Comparison of ENCODE assay signal across 20 cellular contexts in the genomic region with DNA sequence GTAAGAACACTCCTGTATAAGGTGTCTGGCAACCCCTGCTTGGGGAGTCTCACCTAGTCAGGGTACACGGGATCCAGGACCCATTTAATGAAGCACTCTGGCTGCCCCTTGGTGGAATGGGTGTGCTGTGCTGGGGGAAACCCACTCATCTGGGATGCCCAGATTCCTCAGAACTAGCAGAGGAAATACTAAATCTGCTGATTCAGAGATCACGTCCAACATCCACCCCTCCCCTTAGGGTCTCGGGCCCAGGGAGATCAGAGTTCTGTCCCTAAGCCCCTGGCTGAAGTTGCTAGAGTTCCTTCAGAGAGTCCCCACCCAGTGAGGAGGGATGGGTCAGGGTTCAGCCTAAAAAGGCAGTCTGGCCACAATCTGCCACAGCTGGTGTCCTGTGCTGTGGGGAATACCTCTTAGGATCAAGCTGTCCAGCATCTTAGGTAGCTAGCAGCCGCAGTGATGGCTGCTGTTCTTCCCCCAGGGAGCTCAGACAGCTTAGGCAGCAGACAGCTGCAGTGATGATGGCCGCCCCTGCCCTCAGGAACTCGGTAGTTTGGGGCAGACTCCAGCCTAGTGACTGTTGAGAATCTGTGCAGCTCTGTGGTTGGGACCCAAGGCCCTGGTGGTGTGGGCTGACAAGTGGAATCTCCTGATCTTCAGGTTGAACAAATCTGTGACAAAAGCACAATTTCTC.
DNase-seq lines count a peak whose midpoint lies in the region; ATAC-seq, FAIRE-seq and TF ChIP-seq lines count a peak whose summit lies in the region.
"Had no signal": no experiment of that assay in that cellular context is flagged by ENCODE, and none has a peak within 500 bp of the region (broad histone marks: within the 10 kb centered on the region; RNA-seq: fewer than 3 reads in every experiment).

No MANE protein-coding gene starts in this region.

- H3K27me3 ChIP-seq in BLaER1, result no peaks in the 10 kb centered on the region
- no peaks in the 10 kb centered on the region for H3K27me3 ChIP-seq in SJCRH30
- H3K27me3 ChIP-seq in neural progenitor cell, result no peaks in the 10 kb centered on the region
- no peaks in the 10 kb centered on the region for H3K27me3 ChIP-seq in CD4-positive, alpha-beta T cell (ENCODE audit: control insufficient read depth, insufficient read depth, low read length)

- ATAC-seq in A549 (no peak), HG03175 (IDR thresholded peaks at IDR 0.05; ENCODE audit: unreplicated experiment) (no peak), GM18873 (IDR thresholded peaks at IDR 0.05; ENCODE audit: low FRiP score, unreplicated experiment) (no peak)
- ATAC-seq in CD4-positive, alpha-beta T cell (ENCODE audit: poor library complexity), result no peak
- ATAC-seq: CD8-positive, alpha-beta T cell; GM23338; HCT116 had no signal

- no peak for TF ChIP-seq CTCF in A549 (IDR thresholded peaks at IDR 0.05)
- no peak for TF ChIP-seq CTCF in neural progenitor cell (IDR thresholded peaks at IDR 0.05)
- no peak for TF ChIP-seq CTCF in CD4-positive, alpha-beta T cell (IDR thresholded peaks at IDR 0.05)
- no peak for TF ChIP-seq CTCF in OCI-LY7 (conservative IDR thresholded peaks at IDR 0.05; ENCODE audit: low read length)

- no peak for TF ChIP-seq POLR2A in A549 (IDR thresholded peaks at IDR 0.05; ENCODE audit: low read length)

- no peaks in the 10 kb centered on the region for H3K4me1 Mint-ChIP-seq in neural progenitor cell
- H3K4me1 Mint-ChIP-seq in CD4-positive, alpha-beta T cell (ENCODE audit: low read depth), result no peaks in the 10 kb centered on the region
- H3K4me1 Mint-ChIP-seq: GM23338 had no signal

- H3K9me2 ChIP-seq in OCI-LY7 (ENCODE audit: insufficient read depth, low read length), result no peaks in the 10 kb centered on the region

- CTCF ChIA-PET in A549 (lab: Yijun Ruan, JAX) (interaction anchor here (0.8 kb wide), 1 partner anchor 23 kb away, joined by 3 read pairs; no protein-coding TSS in a partner anchor), OCI-LY7 (lab: Charles Lee; ENCODE audit: unreplicated experiment) (no interaction called here)
- CTCF ChIA-PET in CD4-positive, alpha-beta T cell (lab: Charles Lee), result no interaction called here

- WGBS in A549 (ENCODE audit: missing lambda C conversion rate), result 12% methylated on average over 5 of the region's 6 CpGs

- POLR2A ChIA-PET in A549 (lab: Yijun Ruan, JAX) (no interaction called here), OCI-LY7 (lab: Charles Lee) (no interaction called here)
- POLR2A ChIA-PET in CD4-positive, alpha-beta T cell (lab: Charles Lee), result no interaction called here

- H3K36me3 Mint-ChIP-seq in neural progenitor cell, result no peaks in the 10 kb centered on the region
- peaks cover 10% of the 10 kb centered on the region for H3K36me3 Mint-ChIP-seq in CD4-positive, alpha-beta T cell (ENCODE audit: low read depth)

- no TSS peak for BruUV-seq in OCI-LY7 (replicated peaks; lab: Mats Ljungman, UMichigan)

- no peak for TF ChIP-seq EP300 in A549 (IDR thresholded peaks at IDR 0.05)

- H3K9ac ChIP-seq in BLaER1 (no peak overlapping the region), neural progenitor cell (no peak overlapping the region)

- no peaks in the 10 kb centered on the region for H4K20me1 ChIP-seq in BLaER1
- H4K20me1 ChIP-seq in neural progenitor cell (ENCODE audit: low read depth), result no peaks in the 10 kb centered on the region
- H4K20me1 ChIP-seq in OCI-LY7 (ENCODE audit: insufficient read depth, low read length), result no peaks in the 10 kb centered on the region

- H3K27me3 Mint-ChIP-seq in neural progenitor cell (ENCODE audit: insufficient read depth, low read depth), result no peaks in the 10 kb centered on the region
- peaks cover 8% of the 10 kb centered on the region for H3K27me3 Mint-ChIP-seq in CD4-positive, alpha-beta T cell
- H3K27me3 Mint-ChIP-seq: B cell had no signal

- no peak for FAIRE-seq in A549 (lab: Jason Lieb, UNC)
- FAIRE-seq: G401.6, GM12892, GM19239 had no signal

- intact Hi-C loops in CD4-positive, alpha-beta T cell (cut with DNase I, micrococcal nuclease), result no loop called here
- intact Hi-C loops in OCI-LY7 (cut with micrococcal nuclease; ENCODE audit: unreplicated experiment), result no loop called here

- no peak overlapping the region for H3K4me3 Mint-ChIP-seq in neural progenitor cell
- H3K4me3 Mint-ChIP-seq in CD4-positive, alpha-beta T cell, result no peak overlapping the region
- H3K4me3 Mint-ChIP-seq: B cell; CD8-positive, alpha-beta T cell; GM23338; H9 had no signal

- H2AFZ ChIP-seq in neural progenitor cell (replicated peaks), result peak overlapping the region; percentile 42
- no peak overlapping the region for H2AFZ ChIP-seq in OCI-LY7 (ENCODE audit: low read length)
- H2AFZ ChIP-seq: GM23338 had no signal

- no peak for TF ChIP-seq RAD21 in A549 (conservative IDR thresholded peaks at IDR 0.05 in 1 of 2, IDR thresholded peaks at IDR 0.05 in 1 of 2)

- H3K27ac Mint-ChIP-seq in neural progenitor cell, result no peak overlapping the region
- H3K27ac Mint-ChIP-seq in CD4-positive, alpha-beta T cell, result no peak overlapping the region
- H3K27ac Mint-ChIP-seq: B cell; CD8-positive, alpha-beta T cell; GM23338; H9 had no signal

- H3K9me3 ChIP-seq in A549 (peaks cover 6% of the 10 kb centered on the region; the same call in 1 of the 3 replicates), BLaER1 (peaks cover 83% of the 10 kb centered on the region), SJCRH30 (replicated peaks) (0 out of 2 replicates have a peak, but pooled peaks cover 3% of the 10 kb centered on the region), neural progenitor cell (ENCODE audit: low read depth) (peaks cover 19% of the 10 kb centered on the region), OCI-LY7 (ENCODE audit: low read length) (peaks cover 20% of the 10 kb centered on the region)
- peaks cover 4% of the 10 kb centered on the region for H3K9me3 ChIP-seq in CD4-positive, alpha-beta T cell (ENCODE audit: control insufficient read depth, low read length)

- H3K9me3 Mint-ChIP-seq in neural progenitor cell, result peaks cover 31% of the 10 kb centered on the region
- peaks cover 15% of the 10 kb centered on the region for H3K9me3 Mint-ChIP-seq in CD4-positive, alpha-beta T cell

- H3K79me2 ChIP-seq in neural progenitor cell (ENCODE audit: low read depth) (no peaks in the 10 kb centered on the region), OCI-LY7 (ENCODE audit: insufficient read depth, low read depth, low read length) (no peaks in the 10 kb centered on the region)

- H3F3A ChIP-seq in neural progenitor cell (ENCODE audit: low read depth), result no peaks in the 10 kb centered on the region

- DNase-seq in A549 (ENCODE audit: low read depth in 1 of 2, low spot score in 1 of 2), result no peak
- peak; percentile 73 to 76 for DNase-seq in SJCRH30
- no peak for DNase-seq in neural progenitor cell (ENCODE audit: low spot score)
- no peak for DNase-seq in CD4-positive, alpha-beta T cell
- no peak for DNase-seq in OCI-LY7 (ENCODE audit: low spot score)
- DNase-seq: C1 segment of cervical spinal cord; Caco-2; CD8-positive, alpha-beta T cell; DMS153; DND-41; H9 had no signal

- H3K27ac ChIP-seq in A549 (no peak overlapping the region), BLaER1 (peak overlapping the region; percentile 71), SJCRH30 (no peak overlapping the region), neural progenitor cell (no peak overlapping the region), OCI-LY7 (ENCODE audit: low read depth, low read length, poor library complexity, severe bottlenecking) (no peak overlapping the region)
- H3K27ac ChIP-seq in CD4-positive, alpha-beta T cell (ENCODE audit: low read depth, low read length), result no peak overlapping the region

- H3K4me3 ChIP-seq in A549, result no peak overlapping the region
- no peak overlapping the region for H3K4me3 ChIP-seq in BLaER1
- H3K4me3 ChIP-seq in SJCRH30, result no peak overlapping the region
- no peak overlapping the region for H3K4me3 ChIP-seq in neural progenitor cell
- no peak overlapping the region for H3K4me3 ChIP-seq in OCI-LY7 (ENCODE audit: low read depth, low read length, poor library complexity, severe bottlenecking)
- H3K4me3 ChIP-seq: GM23338 had no signal

- H3K36me3 ChIP-seq in BLaER1 (no peaks in the 10 kb centered on the region; the same call in 1 of the 2 replicates), SJCRH30 (no peaks in the 10 kb centered on the region), neural progenitor cell (no peaks in the 10 kb centered on the region), OCI-LY7 (ENCODE audit: insufficient read depth, low read length) (peaks cover 19% of the 10 kb centered on the region)

- H3K4me1 ChIP-seq in A549 (no peaks in the 10 kb centered on the region), BLaER1 (peaks cover 34% of the 10 kb centered on the region), SJCRH30 (peaks cover 5% of the 10 kb centered on the region), neural progenitor cell (no peaks in the 10 kb centered on the region), OCI-LY7 (ENCODE audit: insufficient read depth, low read length, poor library complexity, severe bottlenecking) (peaks cover 14% of the 10 kb centered on the region)
- H3K4me1 ChIP-seq: Caco-2 had no signal

- H3K4me2 ChIP-seq in A549, result no peak overlapping the region
- peak overlapping the region; percentile 72 for H3K4me2 ChIP-seq in BLaER1
- H3K4me2 ChIP-seq in neural progenitor cell, result no peak overlapping the region
- no peak overlapping the region for H3K4me2 ChIP-seq in OCI-LY7 (ENCODE audit: low read length)
- H3K4me2 ChIP-seq: GM23338 had no signal

TF ChIP-seq in A549, 52 proteins besides CTCF, POLR2A, EP300 and RAD21:
- TF ChIP-seq, protein P1, sequence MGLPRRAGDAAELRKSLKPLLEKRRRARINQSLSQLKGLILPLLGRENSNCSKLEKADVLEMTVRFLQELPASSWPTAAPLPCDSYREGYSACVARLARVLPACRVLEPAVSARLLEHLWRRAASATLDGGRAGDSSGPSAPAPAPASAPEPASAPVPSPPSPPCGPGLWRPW (IDR thresholded peaks at IDR 0.05), result no peak
- TF ChIP-seq MAFK (IDR thresholded peaks at IDR 0.05; ENCODE audit: partially characterized antibody) (peak; percentile 53), EHMT2 (IDR thresholded peaks at IDR 0.05; ENCODE audit: low read depth) (no peak)
- TF ChIP-seq, protein P2, sequence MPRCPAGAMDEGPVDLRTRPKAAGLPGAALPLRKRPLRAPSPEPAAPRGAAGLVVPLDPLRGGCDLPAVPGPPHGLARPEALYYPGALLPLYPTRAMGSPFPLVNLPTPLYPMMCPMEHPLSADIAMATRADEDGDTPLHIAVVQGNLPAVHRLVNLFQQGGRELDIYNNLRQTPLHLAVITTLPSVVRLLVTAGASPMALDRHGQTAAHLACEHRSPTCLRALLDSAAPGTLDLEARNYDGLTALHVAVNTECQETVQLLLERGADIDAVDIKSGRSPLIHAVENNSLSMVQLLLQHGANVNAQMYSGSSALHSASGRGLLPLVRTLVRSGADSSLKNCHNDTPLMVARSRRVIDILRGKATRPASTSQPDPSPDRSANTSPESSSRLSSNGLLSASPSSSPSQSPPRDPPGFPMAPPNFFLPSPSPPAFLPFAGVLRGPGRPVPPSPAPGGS (IDR thresholded peaks at IDR 0.05), result no peak

Comparison
In these comparisons a context has a peak if more than half of its experiments do, and no peak if none do; other contexts are left out.
1. DNase-seq: peak in SJCRH30 (2 of 2); none in A549 (0 of 2), neural progenitor cell (single experiment), CD4-positive, alpha-beta T cell (0 of 10) and OCI-LY7 (single experiment).